In the genomic region with DNA sequence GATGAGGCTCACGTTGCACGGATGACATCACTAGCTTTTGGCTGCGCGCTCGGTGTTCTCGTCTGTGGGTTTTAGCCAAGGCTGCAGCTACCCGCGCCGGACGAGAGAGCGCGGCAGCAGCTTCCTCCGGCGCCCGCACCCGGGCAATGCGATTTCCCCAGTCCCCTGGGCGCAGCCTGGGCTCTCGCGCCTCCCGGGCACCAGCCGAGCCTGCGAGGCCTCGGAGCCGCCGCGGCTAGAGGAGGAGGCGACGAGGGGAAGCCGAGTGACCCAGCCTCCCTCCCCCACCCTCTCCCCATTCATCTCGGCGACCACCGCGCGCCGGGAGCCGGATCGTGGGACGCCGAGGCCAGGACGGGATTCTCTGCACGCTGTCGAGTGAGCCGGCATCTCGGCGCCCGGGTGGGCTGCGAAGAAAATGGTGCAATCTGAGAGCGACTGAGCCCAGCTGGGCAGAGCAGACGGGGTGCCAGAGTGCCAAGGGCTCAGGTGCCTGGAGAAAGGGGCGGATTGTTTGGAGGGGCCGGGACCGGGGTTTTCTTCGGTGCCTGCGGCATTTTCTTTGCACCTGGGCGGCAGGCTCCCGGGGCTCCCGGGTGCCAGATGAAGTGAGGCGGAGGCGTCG, we compare ENCODE assay signal across 9 cellular contexts. TPM values are rescaled to one million over a fixed set of nuclear protein-coding genes. Genes with fewer than 3 reads are reported as not detected.
DNase-seq lines count a peak whose midpoint lies in the region; ATAC-seq and TF ChIP-seq lines count a peak whose summit lies in the region.
"Had no signal": no experiment of that assay in that cellular context is flagged by ENCODE, and none has a peak within 500 bp of the region (broad histone marks: within the 10 kb centered on the region; RNA-seq: fewer than 3 reads in every experiment).

No MANE protein-coding gene starts in this region.

- TF ChIP-seq CTCF in cardiac muscle cell (IDR thresholded peaks at IDR 0.05; ENCODE audit: low read depth, low read length) (no peak), osteocyte (IDR thresholded peaks at IDR 0.05) (no peak)

- H3K27me3 ChIP-seq in cardiac muscle cell: peaks cover 86% of the 10 kb centered on the region

- ATAC-seq in activated CD4-positive, CD25-positive, alpha-beta regulatory T cell treated with anti-CD3 and anti-CD28 coated beads, Interleukin-2, amount 50 U/mL, for 24 hours: peak; percentile 28 to 42
- ATAC-seq in activated naive CD8-positive, alpha-beta T cell treated with anti-CD3 and anti-CD28 coated beads, Interleukin-2, amount 10 ng/mL, durations not matched to agents 7 days and 5 days (ENCODE audit: low read depth): peak; percentile 42
- ATAC-seq in HG03469 (IDR thresholded peaks at IDR 0.05; ENCODE audit: unreplicated experiment) (no peak), HG03025 (IDR thresholded peaks at IDR 0.05; ENCODE audit: low FRiP score, unreplicated experiment) (no peak)

- H3K4me3 Mint-ChIP-seq in activated naive CD8-positive, alpha-beta T cell treated with anti-CD3 and anti-CD28 coated beads, Interleukin-2, amount 10 ng/mL, durations not matched to agents 7 days and 5 days: peak overlapping the region; percentile 84
- peak overlapping the region; percentile 77 for H3K4me3 Mint-ChIP-seq in osteocyte (ENCODE audit: unreplicated experiment)
- H3K4me3 Mint-ChIP-seq: dendritic cell treated with granulocyte-macrophage colony-stimulating factor and Interleukin-4, amounts not matched to agents 40 ng/mL and 50 ng/mL, for 4 days had no signal

- DNase-seq in activated CD4-positive, CD25-positive, alpha-beta regulatory T cell (lab: John Stamatoyannopoulos, UW): no peak
- DNase-seq in NCI-H226 (peak; percentile 86), cardiac muscle cell (ENCODE audit: low read depth in 1 of 2, low spot score in 1 of 2) (peak; percentile 41 to 72), osteocyte (ENCODE audit: extremely low spot score, unreplicated experiment) (no peak)
- peak; percentile 58 for DNase-seq in activated naive CD8-positive, alpha-beta T cell treated with anti-CD3 and anti-CD28 coated beads, Interleukin-2, amount 10 ng/mL, durations not matched to agents 7 days and 5 days

- no peak overlapping the region for H3K27ac ChIP-seq in cardiac muscle cell

- peak overlapping the region; percentile 43 for H3K4me3 ChIP-seq in cardiac muscle cell

- H3K9me3 Mint-ChIP-seq in activated naive CD8-positive, alpha-beta T cell treated with anti-CD3 and anti-CD28 coated beads, Interleukin-2, amount 10 ng/mL, durations not matched to agents 7 days and 5 days: no peaks in the 10 kb centered on the region
- no peaks in the 10 kb centered on the region for H3K9me3 Mint-ChIP-seq in osteocyte (ENCODE audit: unreplicated experiment)
- H3K9me3 Mint-ChIP-seq: dendritic cell treated with granulocyte-macrophage colony-stimulating factor and Interleukin-4, amounts not matched to agents 40 ng/mL and 50 ng/mL, for 4 days had no signal

- POLR2A ChIA-PET in activated naive CD8-positive, alpha-beta T cell treated with anti-CD3 and anti-CD28 coated beads, Interleukin-2, amount 10 ng/mL, durations not matched to agents 7 days and 5 days (lab: Charles Lee): no interaction called here

- H3K27ac Mint-ChIP-seq in activated naive CD8-positive, alpha-beta T cell treated with anti-CD3 and anti-CD28 coated beads, Interleukin-2, amount 10 ng/mL, durations not matched to agents 7 days and 5 days: no peak overlapping the region
- H3K27ac Mint-ChIP-seq in osteocyte (ENCODE audit: unreplicated experiment): no peak overlapping the region
- H3K27ac Mint-ChIP-seq: dendritic cell treated with granulocyte-macrophage colony-stimulating factor and Interleukin-4, amounts not matched to agents 40 ng/mL and 50 ng/mL, for 4 days had no signal

- H3K4me1 ChIP-seq in cardiac muscle cell (ENCODE audit: low read depth): peaks cover 19% of the 10 kb centered on the region

- no peaks in the 10 kb centered on the region for H3K36me3 Mint-ChIP-seq in activated naive CD8-positive, alpha-beta T cell treated with anti-CD3 and anti-CD28 coated beads, Interleukin-2, amount 10 ng/mL, durations not matched to agents 7 days and 5 days
- H3K36me3 Mint-ChIP-seq in osteocyte (ENCODE audit: unreplicated experiment): no peaks in the 10 kb centered on the region

- peaks cover 60% of the 10 kb centered on the region for H3K27me3 Mint-ChIP-seq in activated naive CD8-positive, alpha-beta T cell treated with anti-CD3 and anti-CD28 coated beads, Interleukin-2, amount 10 ng/mL, durations not matched to agents 7 days and 5 days
- peaks cover 40% of the 10 kb centered on the region for H3K27me3 Mint-ChIP-seq in osteocyte (ENCODE audit: unreplicated experiment)

- no peaks in the 10 kb centered on the region for H3K36me3 ChIP-seq in cardiac muscle cell

- H3K9me3 ChIP-seq in cardiac muscle cell (ENCODE audit: low read depth): no peaks in the 10 kb centered on the region

- H3K4me1 Mint-ChIP-seq in activated naive CD8-positive, alpha-beta T cell treated with anti-CD3 and anti-CD28 coated beads, Interleukin-2, amount 10 ng/mL, durations not matched to agents 7 days and 5 days: peaks cover 12% of the 10 kb centered on the region
- H3K4me1 Mint-ChIP-seq in osteocyte (ENCODE audit: unreplicated experiment): peaks cover 32% of the 10 kb centered on the region

RNA-seq across cellular contexts. Expression of a gene that starts 1.2 kb away (rescaled TPM):
- under 1 TPM in 1 of 2 experiments, not detected in 1; 0.06 TPM for total RNA-seq in activated naive CD8-positive, alpha-beta T cell treated with anti-CD3 and anti-CD28 coated beads, Interleukin-2, amount 10 ng/mL, durations not matched to agents 7 days and 5 days
- total RNA-seq in cardiac muscle cell (0.07 and 0.39 TPM in 2 replicates), osteocyte (0.70 and 0.99 TPM in 2 replicates)
- polyA plus RNA-seq in cardiac muscle cell: 0.06 and 0.46 TPM in 2 replicates

RNA-seq across cellular contexts. Expression of a gene that starts 57.9 kb away (rescaled TPM):
- total RNA-seq in activated naive CD8-positive, alpha-beta T cell treated with anti-CD3 and anti-CD28 coated beads, Interleukin-2, amount 10 ng/mL, durations not matched to agents 7 days and 5 days: 10 to 100 TPM; 44.4 to 47.0 TPM
- total RNA-seq in cardiac muscle cell: 31.3 and 35.4 TPM in 2 replicates
- 67.5 and 84.8 TPM in 2 replicates for polyA plus RNA-seq in cardiac muscle cell
- 38.0 and 42.0 TPM in 2 replicates for total RNA-seq in osteocyte

Comparison
In these comparisons a context has a peak if more than half of its experiments do, and no peak if none do; other contexts are left out.
1. ATAC-seq: peak in activated CD4-positive, CD25-positive, alpha-beta regulatory T cell treated with anti-CD3 and anti-CD28 coated beads, Interleukin-2, amount 50 U/mL, for 24 hours (2 of 2) and activated naive CD8-positive, alpha-beta T cell treated with anti-CD3 and anti-CD28 coated beads, Interleukin-2, amount 10 ng/mL, durations not matched to agents 7 days and 5 days (single experiment); none in HG03469 (single experiment) and HG03025 (single experiment).
2. DNase-seq: peak in NCI-H226 (single experiment), activated naive CD8-positive, alpha-beta T cell treated with anti-CD3 and anti-CD28 coated beads, Interleukin-2, amount 10 ng/mL, durations not matched to agents 7 days and 5 days (single experiment) and cardiac muscle cell (2 of 2); none in activated CD4-positive, CD25-positive, alpha-beta regulatory T cell (0 of 4) and osteocyte (single experiment).